Comparison of ENCODE assay signal across 1 cellular context in genomic region chr20:47455133-47456040, GRCh38.
TF ChIP-seq lines count a peak whose summit lies in the region.

No MANE protein-coding gene starts in this region.

TF ChIP-seq in HepG2, 621 proteins besides CTCF, POLR2A, EP300 and RAD21 (continued from another document and continues in another):
- peak; percentile 99 for TF ChIP-seq AHDC1 (CRISPR knock-in tag; IDR thresholded peaks at IDR 0.05; ENCODE audit: borderline replicate concordance)
- no peak for TF ChIP-seq ATRX (CRISPR knock-in tag; IDR thresholded peaks at IDR 0.05; ENCODE audit: borderline replicate concordance)
- no peak for TF ChIP-seq POLR2AphosphoS5 (IDR thresholded peaks at IDR 0.05; ENCODE audit: low read depth, low read length)
- peak; percentile 97 for TF ChIP-seq NKX3-1 (CRISPR knock-in tag; IDR thresholded peaks at IDR 0.05)
- TF ChIP-seq ZNF207 (IDR thresholded peaks at IDR 0.05; ENCODE audit: borderline replicate concordance) = no peak
- TF ChIP-seq ZFP36L2 (CRISPR knock-in tag; IDR thresholded peaks at IDR 0.05) = no peak
- no peak for TF ChIP-seq GMEB2 (CRISPR knock-in tag; IDR thresholded peaks at IDR 0.05; ENCODE audit: low read depth)
- 0 out of 2 replicates have a peak, but pooled peaks have one; percentile 31 for TF ChIP-seq PHF8 (CRISPR knock-in tag; IDR thresholded peaks at IDR 0.05)
- TF ChIP-seq ZNF430 (CRISPR knock-in tag; IDR thresholded peaks at IDR 0.05) = peak; percentile 93
- TF ChIP-seq ZNF484 (CRISPR knock-in tag; IDR thresholded peaks at IDR 0.05; ENCODE audit: borderline replicate concordance, low read depth) = no peak
- no peak for TF ChIP-seq GPN1 (CRISPR knock-in tag; IDR thresholded peaks at IDR 0.05; ENCODE audit: borderline replicate concordance)
- peak; percentile 98 for TF ChIP-seq ZNF770 (CRISPR knock-in tag; IDR thresholded peaks at IDR 0.05)
- no peak for TF ChIP-seq GABPA (IDR thresholded peaks at IDR 0.05; ENCODE audit: low read depth, low read length)
- TF ChIP-seq GABPA (CRISPR knock-in tag; IDR thresholded peaks at IDR 0.05; ENCODE audit: low read depth) = no peak
- TF ChIP-seq NFE2 (CRISPR knock-in tag; IDR thresholded peaks at IDR 0.05) = no peak
- TF ChIP-seq ZNF460 (CRISPR knock-in tag; IDR thresholded peaks at IDR 0.05; ENCODE audit: borderline replicate concordance) = peak; percentile 39; the same call in 1 of the 2 replicates
- TF ChIP-seq KDM1A (CRISPR knock-in tag; IDR thresholded peaks at IDR 0.05) = 0 out of 2 replicates have a peak, but pooled peaks have one; percentile 25
- peak; percentile 65 for TF ChIP-seq ZNF18 (CRISPR knock-in tag; IDR thresholded peaks at IDR 0.05; ENCODE audit: insufficient replicate concordance)
- TF ChIP-seq ZNF850 (CRISPR knock-in tag; conservative IDR thresholded peaks at IDR 0.05) = no peak
- peak; percentile 47 for TF ChIP-seq ZSCAN21 (CRISPR knock-in tag; IDR thresholded peaks at IDR 0.05; ENCODE audit: borderline replicate concordance)
- no peak for TF ChIP-seq HOXA7 (CRISPR knock-in tag; IDR thresholded peaks at IDR 0.05)
- TF ChIP-seq ZNF546 (CRISPR knock-in tag; conservative IDR thresholded peaks at IDR 0.05) = no peak
- peak; percentile 89 for TF ChIP-seq ZNF746 (CRISPR knock-in tag; IDR thresholded peaks at IDR 0.05)
- peak; percentile 90; the same call in 1 of the 2 replicates for TF ChIP-seq ZNF232 (CRISPR knock-in tag; IDR thresholded peaks at IDR 0.05; ENCODE audit: borderline replicate concordance)
- TF ChIP-seq ZNF574 (CRISPR knock-in tag; IDR thresholded peaks at IDR 0.05) = peak; percentile 85
- peak; percentile 93 for TF ChIP-seq RFXAP (CRISPR knock-in tag; IDR thresholded peaks at IDR 0.05; ENCODE audit: borderline replicate concordance)
- no peak for TF ChIP-seq EEA1 (CRISPR knock-in tag; IDR thresholded peaks at IDR 0.05; ENCODE audit: borderline replicate concordance)
- TF ChIP-seq ZNF354B (CRISPR knock-in tag; IDR thresholded peaks at IDR 0.05) = peak; percentile 87; the same call in 1 of the 2 replicates
- TF ChIP-seq KDM2A (CRISPR knock-in tag; IDR thresholded peaks at IDR 0.05; ENCODE audit: borderline replicate concordance, low read depth) = no peak
- TF ChIP-seq SOX6 (IDR thresholded peaks at IDR 0.05) = no peak
- TF ChIP-seq SOX6 (CRISPR knock-in tag; IDR thresholded peaks at IDR 0.05) = peak; percentile 100
- no peak; the same call in 1 of the 2 replicates for TF ChIP-seq MAF1 (CRISPR knock-in tag; IDR thresholded peaks at IDR 0.05; ENCODE audit: borderline replicate concordance)
- peak; percentile 79; the same call in 1 of the 2 replicates for TF ChIP-seq ZNF816 (CRISPR knock-in tag; IDR thresholded peaks at IDR 0.05; ENCODE audit: borderline replicate concordance)
- no peak for TF ChIP-seq SRY (CRISPR knock-in tag; IDR thresholded peaks at IDR 0.05)
- TF ChIP-seq SRSF9 (IDR thresholded peaks at IDR 0.05; ENCODE audit: borderline replicate concordance, insufficient read depth, low read depth, low read length, poor library complexity, severe bottlenecking) = no peak
- peak; percentile 96; the same call in 1 of the 2 replicates for TF ChIP-seq ZNF34 (CRISPR knock-in tag; IDR thresholded peaks at IDR 0.05; ENCODE audit: borderline replicate concordance)
- peak; percentile 65; the same call in 1 of the 2 replicates for TF ChIP-seq ZNF784 (CRISPR knock-in tag; IDR thresholded peaks at IDR 0.05; ENCODE audit: borderline replicate concordance)
- TF ChIP-seq RXRA (CRISPR knock-in tag; IDR thresholded peaks at IDR 0.05) = peak; percentile 70; the same call in 1 of the 2 replicates
- TF ChIP-seq DBP (CRISPR knock-in tag; IDR thresholded peaks at IDR 0.05; ENCODE audit: not compliant biosample characterization) = peak; percentile 73
- TF ChIP-seq GTF2F1 (IDR thresholded peaks at IDR 0.05; ENCODE audit: low read length) = no peak
- no peak; the same call in 1 of the 2 replicates for TF ChIP-seq ZBTB44 (CRISPR knock-in tag; IDR thresholded peaks at IDR 0.05)
- TF ChIP-seq ZBTB43 (CRISPR knock-in tag; conservative IDR thresholded peaks at IDR 0.05) = peak; percentile 93
- TF ChIP-seq PTBP1 (IDR thresholded peaks at IDR 0.05; ENCODE audit: low read depth, low read length, poor library complexity, severe bottlenecking) = no peak
- TF ChIP-seq MTF1 (CRISPR knock-in tag; IDR thresholded peaks at IDR 0.05) = no peak
